Comparison of ENCODE assay signal across 9 cellular contexts in genomic region chr10:58291538-58292174, GRCh38. TPM values are rescaled to one million over a fixed set of nuclear protein-coding genes. Genes with fewer than 3 reads are reported as not detected.
A peak's percentile ranks its signal among the peaks of the same experiment; 100 is the strongest.
DNase-seq lines count a peak whose midpoint lies in the region; ATAC-seq and TF ChIP-seq lines count a peak whose summit lies in the region.
"Had no signal": no experiment of that assay in that cellular context is flagged by ENCODE, and none has a peak within 500 bp of the region (broad histone marks: within the 10 kb centered on the region; RNA-seq: fewer than 3 reads in every experiment).

No MANE protein-coding gene starts in this region.

- ATAC-seq in effector memory CD8-positive, alpha-beta T cell (replicated peaks), result peak; percentile 74

- POLR2A ChIA-PET in AG04449 (lab: Yijun Ruan, JAX), result no interaction called here

- no peaks in the 10 kb centered on the region for H3K9me3 Mint-ChIP-seq in effector memory CD8-positive, alpha-beta T cell
- H3K9me3 Mint-ChIP-seq in activated T-helper 2 cell treated with anti-CD3 and anti-CD28 coated beads, Interferon-gamma antibody, Interleukin-2, Interleukin-4, amounts not matched to agents 10 μg/mL and 5 μg/mL and 100 μg/mL, durations not matched to agents 14 hours and 24 hours and 36 hours, result no peaks in the 10 kb centered on the region
- H3K9me3 Mint-ChIP-seq: IgD-negative memory B cell had no signal

- H3K27ac Mint-ChIP-seq in effector memory CD8-positive, alpha-beta T cell, result no peak overlapping the region
- H3K27ac Mint-ChIP-seq in activated T-helper 2 cell treated with anti-CD3 and anti-CD28 coated beads, Interferon-gamma antibody, Interleukin-2, Interleukin-4, amounts not matched to agents 10 μg/mL and 5 μg/mL and 100 μg/mL, durations not matched to agents 14 hours and 24 hours and 36 hours, result no peak overlapping the region
- H3K27ac Mint-ChIP-seq: IgD-negative memory B cell had no signal

- CTCF ChIA-PET in AG04449 (lab: Yijun Ruan, JAX), result interaction anchor here (0.7 to 8.4 kb wide), 21 partner anchors 8 to 139 kb away, joined by 3 to 328 read pairs (median 11); partner anchors contain the start of gene TFAM

- H3K56ac ChIP-seq in mesendoderm (ENCODE audit: low read length), result no peak overlapping the region

- H3K9ac ChIP-seq in mesendoderm (ENCODE audit: low read length), result no peak overlapping the region

- WGBS in mesendoderm (ENCODE audit: extremely low coverage, insufficient coverage, low lambda C conversion rate), result no CpG with 5 or more reads among the region's 5 CpGs

- no peak overlapping the region for H3K23ac ChIP-seq in mesendoderm (ENCODE audit: low read length)

- H3K36me3 ChIP-seq in GM06990 (ENCODE audit: control insufficient read depth, insufficient read depth, low read length) (no peaks in the 10 kb centered on the region), mesendoderm (ENCODE audit: control insufficient read depth, insufficient read depth, low read length) (no peaks in the 10 kb centered on the region)

- H2BK120ac ChIP-seq in mesendoderm (ENCODE audit: low read depth, low read length), result no peak overlapping the region

- H3K4me3 Mint-ChIP-seq in effector memory CD8-positive, alpha-beta T cell, result no peak overlapping the region
- H3K4me3 Mint-ChIP-seq in activated T-helper 2 cell treated with anti-CD3 and anti-CD28 coated beads, Interferon-gamma antibody, Interleukin-2, Interleukin-4, amounts not matched to agents 10 μg/mL and 5 μg/mL and 100 μg/mL, durations not matched to agents 14 hours and 24 hours and 36 hours (ENCODE audit: low read depth), result no peak overlapping the region
- H3K4me3 Mint-ChIP-seq: IgD-negative memory B cell had no signal

- no peaks in the 10 kb centered on the region for H3K36me3 Mint-ChIP-seq in effector memory CD8-positive, alpha-beta T cell (ENCODE audit: insufficient read depth)
- peaks cover 8% of the 10 kb centered on the region for H3K36me3 Mint-ChIP-seq in activated T-helper 2 cell treated with anti-CD3 and anti-CD28 coated beads, Interferon-gamma antibody, Interleukin-2, Interleukin-4, amounts not matched to agents 10 μg/mL and 5 μg/mL and 100 μg/mL, durations not matched to agents 14 hours and 24 hours and 36 hours (ENCODE audit: low read depth)
- H3K36me3 Mint-ChIP-seq: IgD-negative memory B cell had no signal

- H3K27ac ChIP-seq in mesendoderm (ENCODE audit: low read depth, low read length), result no peak overlapping the region

- H2BK5ac ChIP-seq in mesendoderm (ENCODE audit: low read length), result no peak overlapping the region

- H3K4me2 ChIP-seq in mesendoderm (ENCODE audit: low read length), result no peak overlapping the region

- H3K79me2 ChIP-seq in mesendoderm (ENCODE audit: control insufficient read depth, insufficient read depth, low read length), result no peaks in the 10 kb centered on the region

- no peak for DNase-seq in AG04449 (ENCODE audit: low read depth, low spot score)
- no peak for DNase-seq in GM06990 (ENCODE audit: extremely low read depth, insufficient read length)
- DNase-seq in HCEC 1CT, result peak; percentile 72
- peak; percentile 33 for DNase-seq in LNCaP clone FGC (ENCODE audit: low read depth)
- peak in 4 of 5 donors; percentile 6 to 49 (median 16) for DNase-seq in T-helper 1 cell
- peak; percentile 20 to 25 (median 25) for DNase-seq in effector memory CD8-positive, alpha-beta T cell
- peak; percentile 35 for DNase-seq in mesendoderm
- no peak for DNase-seq in activated T-helper 2 cell treated with anti-CD3 and anti-CD28 coated beads, Interferon-gamma antibody, Interleukin-2, Interleukin-4, amounts not matched to agents 10 μg/mL and 5 μg/mL and 100 μg/mL, durations not matched to agents 14 hours and 24 hours and 36 hours (ENCODE audit: low spot score)

- H2AK5ac ChIP-seq in mesendoderm (ENCODE audit: low read length), result no peak overlapping the region

- H2BK15ac ChIP-seq in mesendoderm (replicated peaks; ENCODE audit: low read depth), result no peak overlapping the region

- no peaks in the 10 kb centered on the region for H3K4me1 ChIP-seq in mesendoderm (ENCODE audit: control insufficient read depth, low read depth, low read length)

- no peak overlapping the region for H3K4ac ChIP-seq in mesendoderm (ENCODE audit: low read depth, low read length)

- no peak overlapping the region for H3K18ac ChIP-seq in mesendoderm (ENCODE audit: low read length)

- H3K27me3 ChIP-seq in GM06990 (replicated peaks; ENCODE audit: control insufficient read depth, insufficient read depth, low read length), result no peaks in the 10 kb centered on the region
- H3K27me3 ChIP-seq in mesendoderm (ENCODE audit: insufficient read depth, low read length, poor library complexity), result no peaks in the 10 kb centered on the region

- no peak overlapping the region for H4K5ac ChIP-seq in mesendoderm (ENCODE audit: low read length)

- no peaks in the 10 kb centered on the region for H3K79me1 ChIP-seq in mesendoderm (ENCODE audit: low read length)

- H3K4me3 ChIP-seq in AG04449 (ENCODE audit: low read depth, low read length) (no peak overlapping the region), GM06990 (replicated peaks; ENCODE audit: low read depth, low read length) (no peak overlapping the region), LNCaP clone FGC (ENCODE audit: low read depth, low read length) (no peak overlapping the region), mesendoderm (ENCODE audit: low read length) (no peak overlapping the region)

- intact Hi-C loops in activated T-helper 2 cell treated with anti-CD3 and anti-CD28 coated beads, Interferon-gamma antibody, Interleukin-2, Interleukin-4, amounts not matched to agents 10 μg/mL and 5 μg/mL and 100 μg/mL, durations not matched to agents 14 hours and 24 hours and 36 hours (cut with micrococcal nuclease), result loop anchor here (1.0 kb wide), 2 partner anchors 9 to 114 kb away; no protein-coding TSS in a partner anchor

- peaks cover 0 to 2% of the 10 kb centered on the region in 2 donors for H3K4me1 Mint-ChIP-seq in effector memory CD8-positive, alpha-beta T cell (ENCODE audit: low read depth in 2 of 2)
- H3K4me1 Mint-ChIP-seq in activated T-helper 2 cell treated with anti-CD3 and anti-CD28 coated beads, Interferon-gamma antibody, Interleukin-2, Interleukin-4, amounts not matched to agents 10 μg/mL and 5 μg/mL and 100 μg/mL, durations not matched to agents 14 hours and 24 hours and 36 hours (ENCODE audit: low read depth), result peaks cover 1% of the 10 kb centered on the region

- TF ChIP-seq CTCF in AG04449 (IDR thresholded peaks at IDR 0.05; ENCODE audit: insufficient read depth, low read length, missing control alignments) (peak; percentile 63), GM06990 (IDR thresholded peaks at IDR 0.05; ENCODE audit: insufficient read depth, low read length, poor library complexity, severe bottlenecking) (peak; percentile 62), LNCaP clone FGC (IDR thresholded peaks at IDR 0.05; ENCODE audit: control insufficient read depth, extremely low read depth, insufficient read depth) (peak; percentile 89)

- H4K8ac ChIP-seq in mesendoderm (ENCODE audit: low read depth, low read length), result no peak overlapping the region

- H3K27me3 Mint-ChIP-seq in effector memory CD8-positive, alpha-beta T cell, result no peaks in the 10 kb centered on the region
- H3K27me3 Mint-ChIP-seq in activated T-helper 2 cell treated with anti-CD3 and anti-CD28 coated beads, Interferon-gamma antibody, Interleukin-2, Interleukin-4, amounts not matched to agents 10 μg/mL and 5 μg/mL and 100 μg/mL, durations not matched to agents 14 hours and 24 hours and 36 hours (ENCODE audit: low read depth), result no peaks in the 10 kb centered on the region
- H3K27me3 Mint-ChIP-seq: IgD-negative memory B cell had no signal

RNA-seq across cellular contexts. Expression of gene CISD1, which starts 22.7 kb away (rescaled TPM):
- polyA plus RNA-seq in mesendoderm (2013, experiment 1 of 2), result 88.3 TPM
- 85.8 TPM for polyA plus RNA-seq in mesendoderm (2013, experiment 2 of 2)
- total RNA-seq in activated T-helper 2 cell treated with anti-CD3 and anti-CD28 coated beads, Interferon-gamma antibody, Interleukin-2, Interleukin-4, amounts not matched to agents 10 μg/mL and 5 μg/mL and 100 μg/mL, durations not matched to agents 14 hours and 24 hours and 36 hours, result 39.7 and 43.2 TPM in 2 replicates

RNA-seq across cellular contexts. Expression of gene IPMK, which starts 24.0 kb away (rescaled TPM):
- polyA plus RNA-seq in mesendoderm (2013, experiment 1 of 2), result 8.0 TPM
- polyA plus RNA-seq in mesendoderm (2013, experiment 2 of 2), result 8.3 TPM
- total RNA-seq in activated T-helper 2 cell treated with anti-CD3 and anti-CD28 coated beads, Interferon-gamma antibody, Interleukin-2, Interleukin-4, amounts not matched to agents 10 μg/mL and 5 μg/mL and 100 μg/mL, durations not matched to agents 14 hours and 24 hours and 36 hours, result 7.5 and 7.7 TPM in 2 replicates

RNA-seq across cellular contexts. Expression of gene UBE2D1, which starts 43.1 kb away (rescaled TPM):
- 37.9 TPM for polyA plus RNA-seq in mesendoderm (2013, experiment 1 of 2)
- 40.1 TPM for polyA plus RNA-seq in mesendoderm (2013, experiment 2 of 2)
- total RNA-seq in activated T-helper 2 cell treated with anti-CD3 and anti-CD28 coated beads, Interferon-gamma antibody, Interleukin-2, Interleukin-4, amounts not matched to agents 10 μg/mL and 5 μg/mL and 100 μg/mL, durations not matched to agents 14 hours and 24 hours and 36 hours, result 14.8 and 14.9 TPM in 2 replicates

Comparison
In these comparisons a context has a peak if more than half of its experiments do, and no peak if none do; other contexts are left out.
1. DNase-seq: peak in HCEC 1CT (single experiment), LNCaP clone FGC (single experiment), T-helper 1 cell (4 of 5), effector memory CD8-positive, alpha-beta T cell (3 of 3) and mesendoderm (single experiment); none in AG04449 (single experiment), GM06990 (single experiment) and activated T-helper 2 cell treated with anti-CD3 and anti-CD28 coated beads, Interferon-gamma antibody, Interleukin-2, Interleukin-4, amounts not matched to agents 10 μg/mL and 5 μg/mL and 100 μg/mL, durations not matched to agents 14 hours and 24 hours and 36 hours (single experiment).
2. Peak in every context shown above with its lines, with median percentiles within 50 percentile points of each other: CTCF ChIP-seq.